1 cellular context compared by ENCODE assay signal in the genomic region with DNA sequence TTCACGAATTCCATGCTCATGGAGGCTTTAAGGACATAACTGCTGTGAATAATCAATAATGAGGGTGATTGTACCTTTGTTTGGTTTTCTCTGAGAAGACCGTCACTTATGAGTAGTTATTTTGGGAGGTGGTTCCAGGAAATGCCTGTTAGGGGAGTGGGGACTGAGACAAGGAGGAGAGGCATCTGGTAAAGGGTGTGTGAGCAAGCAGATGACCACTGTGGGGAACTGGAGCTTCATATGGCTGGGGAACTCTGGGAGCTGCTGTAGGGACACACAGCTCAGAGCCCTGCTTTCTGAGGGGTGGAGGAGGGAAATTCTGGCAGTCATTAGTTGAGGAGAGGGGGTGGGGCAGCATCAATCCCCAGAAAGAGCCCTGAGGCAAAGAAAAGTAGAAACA.
TF ChIP-seq lines count a peak whose summit lies in the region.

No MANE protein-coding gene starts in this region.

TF ChIP-seq in GM23338, 12 proteins besides CTCF, POLR2A, EP300 and RAD21:
- TF ChIP-seq, protein P1, sequence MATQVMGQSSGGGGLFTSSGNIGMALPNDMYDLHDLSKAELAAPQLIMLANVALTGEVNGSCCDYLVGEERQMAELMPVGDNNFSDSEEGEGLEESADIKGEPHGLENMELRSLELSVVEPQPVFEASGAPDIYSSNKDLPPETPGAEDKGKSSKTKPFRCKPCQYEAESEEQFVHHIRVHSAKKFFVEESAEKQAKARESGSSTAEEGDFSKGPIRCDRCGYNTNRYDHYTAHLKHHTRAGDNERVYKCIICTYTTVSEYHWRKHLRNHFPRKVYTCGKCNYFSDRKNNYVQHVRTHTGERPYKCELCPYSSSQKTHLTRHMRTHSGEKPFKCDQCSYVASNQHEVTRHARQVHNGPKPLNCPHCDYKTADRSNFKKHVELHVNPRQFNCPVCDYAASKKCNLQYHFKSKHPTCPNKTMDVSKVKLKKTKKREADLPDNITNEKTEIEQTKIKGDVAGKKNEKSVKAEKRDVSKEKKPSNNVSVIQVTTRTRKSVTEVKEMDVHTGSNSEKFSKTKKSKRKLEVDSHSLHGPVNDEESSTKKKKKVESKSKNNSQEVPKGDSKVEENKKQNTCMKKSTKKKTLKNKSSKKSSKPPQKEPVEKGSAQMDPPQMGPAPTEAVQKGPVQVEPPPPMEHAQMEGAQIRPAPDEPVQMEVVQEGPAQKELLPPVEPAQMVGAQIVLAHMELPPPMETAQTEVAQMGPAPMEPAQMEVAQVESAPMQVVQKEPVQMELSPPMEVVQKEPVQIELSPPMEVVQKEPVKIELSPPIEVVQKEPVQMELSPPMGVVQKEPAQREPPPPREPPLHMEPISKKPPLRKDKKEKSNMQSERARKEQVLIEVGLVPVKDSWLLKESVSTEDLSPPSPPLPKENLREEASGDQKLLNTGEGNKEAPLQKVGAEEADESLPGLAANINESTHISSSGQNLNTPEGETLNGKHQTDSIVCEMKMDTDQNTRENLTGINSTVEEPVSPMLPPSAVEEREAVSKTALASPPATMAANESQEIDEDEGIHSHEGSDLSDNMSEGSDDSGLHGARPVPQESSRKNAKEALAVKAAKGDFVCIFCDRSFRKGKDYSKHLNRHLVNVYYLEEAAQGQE (IDR thresholded peaks at IDR 0.05; ENCODE audit: unreplicated experiment): no peak
- TF ChIP-seq EZH2 (IDR thresholded peaks at IDR 0.05; ENCODE audit: low read depth, unreplicated experiment) (no peak), POLR2AphosphoS5 (IDR thresholded peaks at IDR 0.05; ENCODE audit: low read depth) (no peak), JUNB (IDR thresholded peaks at IDR 0.05; ENCODE audit: unreplicated experiment) (no peak), ZNF114 (CRISPR knock-in tag; IDR thresholded peaks at IDR 0.05) (no peak), EZH2phosphoT487 (IDR thresholded peaks at IDR 0.05; ENCODE audit: unreplicated experiment) (no peak), NANOG (IDR thresholded peaks at IDR 0.05; ENCODE audit: borderline replicate concordance) (no peak), ZNF331 (CRISPR knock-in tag; IDR thresholded peaks at IDR 0.05; ENCODE audit: low read depth) (no peak), CREB1 (CRISPR knock-in tag; IDR thresholded peaks at IDR 0.05; ENCODE audit: low read depth) (no peak), STAT1 (IDR thresholded peaks at IDR 0.05; ENCODE audit: unreplicated experiment) (no peak)
- TF ChIP-seq, protein P2, sequence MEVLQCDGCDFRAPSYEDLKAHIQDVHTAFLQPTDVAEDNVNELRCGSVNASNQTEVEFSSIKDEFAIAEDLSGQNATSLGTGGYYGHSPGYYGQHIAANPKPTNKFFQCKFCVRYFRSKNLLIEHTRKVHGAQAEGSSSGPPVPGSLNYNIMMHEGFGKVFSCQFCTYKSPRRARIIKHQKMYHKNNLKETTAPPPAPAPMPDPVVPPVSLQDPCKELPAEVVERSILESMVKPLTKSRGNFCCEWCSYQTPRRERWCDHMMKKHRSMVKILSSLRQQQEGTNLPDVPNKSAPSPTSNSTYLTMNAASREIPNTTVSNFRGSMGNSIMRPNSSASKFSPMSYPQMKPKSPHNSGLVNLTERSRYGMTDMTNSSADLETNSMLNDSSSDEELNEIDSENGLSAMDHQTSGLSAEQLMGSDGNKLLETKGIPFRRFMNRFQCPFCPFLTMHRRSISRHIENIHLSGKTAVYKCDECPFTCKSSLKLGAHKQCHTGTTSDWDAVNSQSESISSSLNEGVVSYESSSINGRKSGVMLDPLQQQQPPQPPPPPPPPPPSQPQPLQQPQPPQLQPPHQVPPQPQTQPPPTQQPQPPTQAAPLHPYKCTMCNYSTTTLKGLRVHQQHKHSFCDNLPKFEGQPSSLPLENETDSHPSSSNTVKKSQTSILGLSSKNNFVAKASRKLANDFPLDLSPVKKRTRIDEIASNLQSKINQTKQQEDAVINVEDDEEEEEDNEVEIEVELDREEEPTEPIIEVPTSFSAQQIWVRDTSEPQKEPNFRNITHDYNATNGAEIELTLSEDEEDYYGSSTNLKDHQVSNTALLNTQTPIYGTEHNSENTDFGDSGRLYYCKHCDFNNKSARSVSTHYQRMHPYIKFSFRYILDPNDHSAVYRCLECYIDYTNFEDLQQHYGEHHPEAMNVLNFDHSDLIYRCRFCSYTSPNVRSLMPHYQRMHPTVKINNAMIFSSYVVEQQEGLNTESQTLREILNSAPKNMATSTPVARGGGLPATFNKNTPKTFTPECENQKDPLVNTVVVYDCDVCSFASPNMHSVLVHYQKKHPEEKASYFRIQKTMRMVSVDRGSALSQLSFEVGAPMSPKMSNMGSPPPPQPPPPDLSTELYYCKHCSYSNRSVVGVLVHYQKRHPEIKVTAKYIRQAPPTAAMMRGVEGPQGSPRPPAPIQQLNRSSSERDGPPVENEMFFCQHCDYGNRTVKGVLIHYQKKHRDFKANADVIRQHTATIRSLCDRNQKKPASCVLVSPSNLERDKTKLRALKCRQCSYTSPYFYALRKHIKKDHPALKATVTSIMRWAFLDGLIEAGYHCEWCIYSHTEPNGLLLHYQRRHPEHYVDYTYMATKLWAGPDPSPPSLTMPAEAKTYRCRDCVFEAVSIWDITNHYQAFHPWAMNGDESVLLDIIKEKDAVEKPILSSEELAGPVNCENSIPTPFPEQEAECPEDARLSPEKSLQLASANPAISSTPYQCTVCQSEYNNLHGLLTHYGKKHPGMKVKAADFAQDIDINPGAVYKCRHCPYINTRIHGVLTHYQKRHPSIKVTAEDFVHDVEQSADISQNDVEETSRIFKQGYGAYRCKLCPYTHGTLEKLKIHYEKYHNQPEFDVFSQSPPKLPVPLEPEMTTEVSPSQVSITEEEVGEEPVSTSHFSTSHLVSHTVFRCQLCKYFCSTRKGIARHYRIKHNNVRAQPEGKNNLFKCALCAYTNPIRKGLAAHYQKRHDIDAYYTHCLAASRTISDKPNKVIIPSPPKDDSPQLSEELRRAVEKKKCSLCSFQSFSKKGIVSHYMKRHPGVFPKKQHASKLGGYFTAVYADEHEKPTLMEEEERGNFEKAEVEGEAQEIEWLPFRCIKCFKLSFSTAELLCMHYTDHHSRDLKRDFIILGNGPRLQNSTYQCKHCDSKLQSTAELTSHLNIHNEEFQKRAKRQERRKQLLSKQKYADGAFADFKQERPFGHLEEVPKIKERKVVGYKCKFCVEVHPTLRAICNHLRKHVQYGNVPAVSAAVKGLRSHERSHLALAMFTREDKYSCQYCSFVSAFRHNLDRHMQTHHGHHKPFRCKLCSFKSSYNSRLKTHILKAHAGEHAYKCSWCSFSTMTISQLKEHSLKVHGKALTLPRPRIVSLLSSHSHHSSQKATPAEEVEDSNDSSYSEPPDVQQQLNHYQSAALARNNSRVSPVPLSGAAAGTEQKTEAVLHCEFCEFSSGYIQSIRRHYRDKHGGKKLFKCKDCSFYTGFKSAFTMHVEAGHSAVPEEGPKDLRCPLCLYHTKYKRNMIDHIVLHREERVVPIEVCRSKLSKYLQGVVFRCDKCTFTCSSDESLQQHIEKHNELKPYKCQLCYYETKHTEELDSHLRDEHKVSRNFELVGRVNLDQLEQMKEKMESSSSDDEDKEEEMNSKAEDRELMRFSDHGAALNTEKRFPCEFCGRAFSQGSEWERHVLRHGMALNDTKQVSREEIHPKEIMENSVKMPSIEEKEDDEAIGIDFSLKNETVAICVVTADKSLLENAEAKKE (CRISPR knock-in tag; IDR thresholded peaks at IDR 0.05): no peak
- TF ChIP-seq, protein P3, sequence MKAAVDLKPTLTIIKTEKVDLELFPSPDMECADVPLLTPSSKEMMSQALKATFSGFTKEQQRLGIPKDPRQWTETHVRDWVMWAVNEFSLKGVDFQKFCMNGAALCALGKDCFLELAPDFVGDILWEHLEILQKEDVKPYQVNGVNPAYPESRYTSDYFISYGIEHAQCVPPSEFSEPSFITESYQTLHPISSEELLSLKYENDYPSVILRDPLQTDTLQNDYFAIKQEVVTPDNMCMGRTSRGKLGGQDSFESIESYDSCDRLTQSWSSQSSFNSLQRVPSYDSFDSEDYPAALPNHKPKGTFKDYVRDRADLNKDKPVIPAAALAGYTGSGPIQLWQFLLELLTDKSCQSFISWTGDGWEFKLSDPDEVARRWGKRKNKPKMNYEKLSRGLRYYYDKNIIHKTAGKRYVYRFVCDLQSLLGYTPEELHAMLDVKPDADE (IDR thresholded peaks at IDR 0.05): no peak
TF ChIP-seq in GM23338: peak in this region for 0.
